ENCODE assay signal across 8 cellular contexts in the genomic region with DNA sequence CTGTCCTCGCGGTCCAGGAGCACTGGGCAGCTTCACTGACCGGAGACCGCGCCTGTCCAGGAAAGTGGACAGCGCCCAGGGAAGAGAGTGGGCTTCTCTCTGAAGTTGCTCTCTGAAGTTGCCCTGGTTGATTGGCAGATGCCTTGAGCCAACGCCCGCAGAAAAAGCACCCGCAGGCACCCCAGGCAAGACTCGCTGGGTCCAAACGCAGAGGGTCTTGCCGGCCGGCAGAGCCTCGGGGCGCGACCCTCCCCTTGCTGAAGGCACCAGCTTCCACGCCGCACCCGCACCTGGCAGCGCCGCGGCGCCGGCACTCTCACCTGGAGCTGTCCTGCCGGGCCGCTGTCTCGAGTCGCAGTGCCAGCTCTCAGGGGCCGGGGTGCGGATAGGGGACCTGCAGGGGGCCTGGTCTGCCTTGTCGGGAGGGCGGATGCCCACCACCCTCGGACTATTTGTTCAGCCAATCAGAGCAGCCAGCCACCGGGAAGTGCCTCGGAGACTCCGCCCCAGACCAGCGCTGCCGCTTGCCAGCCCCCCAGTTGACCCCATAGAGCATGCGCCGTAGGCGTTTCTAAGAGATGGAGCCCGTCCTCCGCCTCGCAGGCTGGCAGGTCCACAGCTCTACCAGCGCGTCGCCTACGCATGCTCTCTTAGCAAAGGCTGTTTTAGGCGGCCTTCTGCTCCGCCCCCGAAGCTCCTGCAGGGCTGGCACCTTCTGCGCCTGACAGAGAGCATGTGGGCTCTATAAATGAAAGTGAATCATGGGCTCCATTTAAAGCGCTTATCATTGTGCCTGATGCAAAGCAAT. TPM values are rescaled to one million over a fixed set of nuclear protein-coding genes. Genes with fewer than 3 reads are reported as not detected.
DNase-seq lines count a peak whose midpoint lies in the region; ATAC-seq and TF ChIP-seq lines count a peak whose summit lies in the region.

A gene (minus strand): TSS at position 359 of the 808 bp plus-strand sequence. CDS start 4,127 bp downstream, outside the sequence.

- peak; percentile 97 to 98 for DNase-seq in AML-193 (lab: John Stamatoyannopoulos, UW)
- DNase-seq in NCI-H510A treated with DMSO at 0.1 percent for 48 hours (lab: John Stamatoyannopoulos, UW), result peak; percentile 95
- peak; percentile 85 to 88 for DNase-seq in activated CD4-positive, alpha-beta T cell treated with anti-CD3 and anti-CD28 coated beads for 24 hours (ENCODE audit: low read depth in 2 of 2)
- peak; percentile 98 for DNase-seq in choroid plexus epithelial cell (ENCODE audit: low read depth)
- DNase-seq in kidney epithelial cell (ENCODE audit: low read depth), result peak; percentile 92
- DNase-seq in stimulated activated CD4-positive, alpha-beta T cell treated with anti-CD3 and anti-CD28 coated beads, Interleukin-15, amount 100 ng/mL, for 48 hours (ENCODE audit: low read depth in 2 of 2), result peak; percentile 91

- no peaks in the 10 kb centered on the region for H3K27me3 ChIP-seq in kidney epithelial cell (ENCODE audit: control insufficient read depth, insufficient read depth, low read length)

- TF ChIP-seq POLR2A in GM19193 (IDR thresholded peaks at IDR 0.05; ENCODE audit: extremely low read depth, insufficient read depth, insufficient read length), result peak; percentile 89

- H3K4me3 ChIP-seq in choroid plexus epithelial cell (ENCODE audit: low read depth, low read length) (peak within 1 kb of the TSS; percentile 98), kidney epithelial cell (ENCODE audit: low read depth, low read length) (peak within 1 kb of the TSS; percentile 87)

- H3K36me3 ChIP-seq in kidney epithelial cell (ENCODE audit: control insufficient read depth, insufficient read depth, low read length), result no peaks in the 10 kb centered on the region

- TF ChIP-seq CTCF in choroid plexus epithelial cell (conservative IDR thresholded peaks at IDR 0.05; ENCODE audit: low read depth, low read length), result no peak
- TF ChIP-seq CTCF in kidney epithelial cell (IDR thresholded peaks at IDR 0.05; ENCODE audit: insufficient read depth, low read length, poor library complexity, severe bottlenecking), result no peak

- peak; percentile 94 for ATAC-seq in HG03439 (IDR thresholded peaks at IDR 0.05; ENCODE audit: unreplicated experiment)

RNA-seq across cellular contexts. Expression of the gene that starts here (rescaled TPM):
- 59.2 and 67.6 TPM in 2 replicates for total RNA-seq in kidney epithelial cell

Comparison
In these comparisons a context has a peak if more than half of its experiments do, and no peak if none do; other contexts are left out.
1. Peak in every context shown above with its lines: DNase-seq, ATAC-seq and H3K4me3 ChIP-seq.